In the genomic region with DNA sequence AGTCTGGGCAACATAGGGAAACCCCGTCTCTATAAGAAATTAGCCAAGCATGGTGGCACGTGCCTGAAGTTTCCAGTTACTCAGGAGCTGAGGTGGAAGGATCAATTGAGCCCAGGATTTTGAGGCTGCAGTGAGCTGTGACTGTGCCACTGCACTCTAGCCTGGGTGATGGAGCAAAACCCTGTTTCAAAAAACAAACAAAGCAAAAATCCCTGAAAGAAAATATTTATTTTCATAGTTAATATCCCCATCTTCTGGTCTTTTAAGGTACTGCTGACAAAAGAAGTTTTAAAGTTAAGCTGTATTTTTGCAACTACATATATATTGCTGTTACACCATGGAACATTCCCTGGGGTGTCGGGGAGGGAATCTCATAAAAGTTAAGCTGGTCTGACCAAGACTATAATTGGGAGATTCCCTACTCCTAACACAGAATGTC, we compare ENCODE assay signal across 8 cellular contexts. TPM values are rescaled to one million over a fixed set of nuclear protein-coding genes. Genes with fewer than 3 reads are reported as not detected.
DNase-seq lines count a peak whose midpoint lies in the region; FAIRE-seq and TF ChIP-seq lines count a peak whose summit lies in the region.

No MANE protein-coding gene starts in this region.

- H3K4me1 ChIP-seq in adrenal gland (replicated peaks in 1 of 2): peaks cover 0 to 12% of the 10 kb centered on the region in 2 donors

- FAIRE-seq in H54 (lab: Jason Lieb, UNC): no peak
- no peak for FAIRE-seq in RCC 7860 (lab: Jason Lieb, UNC)

- TF ChIP-seq CTCF in adrenal gland (IDR thresholded peaks at IDR 0.05) (peak; percentile 35 to 61 (median 52)), kidney epithelial cell (IDR thresholded peaks at IDR 0.05; ENCODE audit: insufficient read depth, low read length, poor library complexity, severe bottlenecking) (peak; percentile 43)

- H3K36me3 ChIP-seq in adrenal gland (replicated peaks in 1 of 2): no peaks in the 10 kb centered on the region
- H3K36me3 ChIP-seq in kidney epithelial cell (ENCODE audit: control insufficient read depth, insufficient read depth, low read length): no peaks in the 10 kb centered on the region

- no peak overlapping the region for H3K4me3 ChIP-seq in adrenal gland
- no peak overlapping the region for H3K4me3 ChIP-seq in kidney epithelial cell (ENCODE audit: low read depth, low read length)

- intact Hi-C loops in adrenal gland (cut with DNase I): loop anchor here (5.0 to 10.0 kb wide), 3 partner anchors 71 to 231 kb away; a partner anchor contains a TSS

- H3K27ac ChIP-seq in adrenal gland: no peak overlapping the region

- in situ Hi-C loops in ACHN (cut with HindIII; ENCODE audit: low pct_ligation_motif_present, low pct_unique_long_range_greater_than_20kb, low sequenced_read_pairs): no loop called here

- TF ChIP-seq POLR2A in adrenal gland (IDR thresholded peaks at IDR 0.05) (no peak), H54 (IDR thresholded peaks at IDR 0.05; ENCODE audit: low read depth, low read length) (no peak)

- H3K27me3 ChIP-seq in adrenal gland (no peaks in the 10 kb centered on the region), kidney epithelial cell (ENCODE audit: control insufficient read depth, insufficient read depth, low read length) (no peaks in the 10 kb centered on the region)

- WGBS in adrenal gland, 4 donors: 73 to 80% (median 78%) methylated on average over 3 of the region's 3 CpGs

- DNase-seq in ACHN (peak; percentile 50), HCEC 1CT (peak; percentile 11), adrenal gland (no peak), kidney epithelial cell (ENCODE audit: low read depth) (no peak), NCI-H2107 (lab: John Stamatoyannopoulos, UW) (no peak), H54 (ENCODE audit: insufficient read length, low spot score) (no peak), middle frontal gyrus (ENCODE audit: extremely low spot score, low spot score) (no peak), RCC 7860 (ENCODE audit: low spot score) (no peak)

- no peaks in the 10 kb centered on the region for H3K9me3 ChIP-seq in adrenal gland (replicated peaks in 1 of 3)

RNA-seq across cellular contexts. Expression of a gene that starts 26.0 kb away (rescaled TPM):
- total RNA-seq in adrenal gland: 10 to 100 TPM in 6 of 8 donors, 1 to 10 TPM in 2; 7.1 to 23.5 (median 16.4) TPM
- polyA plus RNA-seq in adrenal gland: 10 to 100 TPM in 1 of 3 donors, 1 to 10 TPM in 2; 6.1 to 23.7 (median 7.7) TPM
- total RNA-seq in kidney epithelial cell: 5.4 and 7.7 TPM in 2 replicates

Comparison
In these comparisons a context has a peak if more than half of its experiments do, and no peak if none do; other contexts are left out.
1. DNase-seq: peak in ACHN (single experiment) and HCEC 1CT (single experiment); none in adrenal gland (0 of 7), kidney epithelial cell (single experiment), NCI-H2107 (single experiment), H54 (single experiment), middle frontal gyrus (single experiment) and RCC 7860 (single experiment).